8 cellular contexts compared by ENCODE assay signal in genomic region chr5:65721775-65722574, GRCh38. TPM values are rescaled to one million over a fixed set of nuclear protein-coding genes. Genes with fewer than 3 reads are reported as not detected.
DNase-seq lines count a peak whose midpoint lies in the region; TF ChIP-seq lines count a peak whose summit lies in the region.

TSS of gene NLN (plus strand) at chr5:65722205. CDS start at chr5:65722374, 169 bp downstream.
A gene with protein sequence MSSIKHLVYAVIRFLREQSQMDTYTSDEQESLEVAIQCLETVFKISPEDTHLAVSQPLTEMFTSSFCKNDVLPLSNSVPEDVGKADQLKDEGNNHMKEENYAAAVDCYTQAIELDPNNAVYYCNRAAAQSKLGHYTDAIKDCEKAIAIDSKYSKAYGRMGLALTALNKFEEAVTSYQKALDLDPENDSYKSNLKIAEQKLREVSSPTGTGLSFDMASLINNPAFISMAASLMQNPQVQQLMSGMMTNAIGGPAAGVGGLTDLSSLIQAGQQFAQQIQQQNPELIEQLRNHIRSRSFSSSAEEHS (minus strand): TSS chr5:65722109. CDS start chr5:65720807, 1,302 bp downstream.

- H3K27me3 ChIP-seq in GM06990 (replicated peaks; ENCODE audit: control insufficient read depth, insufficient read depth, low read length) (no peaks in the 10 kb centered on the region), H7 (ENCODE audit: control insufficient read depth, insufficient read depth, low read length) (no peaks in the 10 kb centered on the region), MG63 (no peaks in the 10 kb centered on the region), cardiac muscle cell (no peaks in the 10 kb centered on the region), transverse colon (no peaks in the 10 kb centered on the region)

- intact Hi-C loops in transverse colon (cut with DNase I; ENCODE audit: low total_unique reads) = no loop called here

- H3K36me3 ChIP-seq in GM06990 (ENCODE audit: control insufficient read depth, insufficient read depth, low read length) (no peaks in the 10 kb centered on the region), H7 (replicated peaks; ENCODE audit: control insufficient read depth, insufficient read depth, low read length) (peaks cover 2% of the 10 kb centered on the region), MG63 (peaks cover 41% of the 10 kb centered on the region), cardiac muscle cell (peaks cover 3% of the 10 kb centered on the region), transverse colon (no peaks in the 10 kb centered on the region)

- H3K4me1 ChIP-seq in cardiac muscle cell (ENCODE audit: low read depth) (no peaks in the 10 kb centered on the region), transverse colon (peaks cover 0 to 14% (median 3%) of the 10 kb centered on the region in 4 donors)

- H3K4me3 ChIP-seq in GM06990 (replicated peaks; ENCODE audit: low read depth, low read length) (peak within 1 kb of the TSS; percentile 88), H7 (ENCODE audit: insufficient read depth, low read depth, low read length) (peak within 1 kb of the TSS; percentile 66), MG63 (peak within 1 kb of the TSS; percentile 98), cardiac muscle cell (peak within 1 kb of the TSS; percentile 79), transverse colon (peak within 1 kb of the TSS; percentile 87 to 98 (median 89))

- DNase-seq in GM06990 (ENCODE audit: extremely low read depth, insufficient read length) = peak; percentile 86
- peak; percentile 97 for DNase-seq in H7
- peak; percentile 85 for DNase-seq in MG63
- DNase-seq in SW 1271 (lab: John Stamatoyannopoulos, UW) = peak; percentile 58 to 76
- DNase-seq in activated naive CD8-positive, alpha-beta T cell treated with anti-CD3 and anti-CD28 coated beads, Interleukin-2, amount 50 U/mL, for 16 hours (ENCODE audit: low read depth, low spot score) = peak; percentile 64
- DNase-seq in cardiac muscle cell (ENCODE audit: low read depth in 1 of 2, low spot score in 1 of 2) = peak; percentile 88 to 92
- DNase-seq in pons (ENCODE audit: low spot score) = peak; percentile 77
- DNase-seq in transverse colon = peak; percentile 91

- 0% methylated on average over 47 of the region's 92 CpGs; no CpG with 5 or more reads in 1 of the 2 donors for WGBS in transverse colon (ENCODE audit: low coverage in 1 of 2), 2 donors

- peak; percentile 18 for TF ChIP-seq POLR2A in transverse colon (IDR thresholded peaks at IDR 0.05)

- TF ChIP-seq EP300 in transverse colon (IDR thresholded peaks at IDR 0.05; ENCODE audit: low read depth) = no peak

- in situ Hi-C loops in transverse colon (cut with MboI; ENCODE audit: low pct_ligation_motif_present in 1 of 4, low pct_unique_long_range_greater_than_20kb in 1 of 4, low sequenced_read_pairs in 3 of 4) = no loop called here

- H3K27ac ChIP-seq in cardiac muscle cell (peak within 1 kb of the TSS; percentile 38), transverse colon (peak within 1 kb of the TSS; percentile 76 to 87 (median 84))

- TF ChIP-seq CTCF in GM06990 (IDR thresholded peaks at IDR 0.05; ENCODE audit: insufficient read depth, low read length, poor library complexity, severe bottlenecking) (no peak), cardiac muscle cell (IDR thresholded peaks at IDR 0.05; ENCODE audit: low read depth, low read length) (no peak), transverse colon (IDR thresholded peaks at IDR 0.05) (no peak)

- H3K9me3 ChIP-seq in MG63 (no peaks in the 10 kb centered on the region), cardiac muscle cell (ENCODE audit: low read depth) (no peaks in the 10 kb centered on the region), transverse colon (no peaks in the 10 kb centered on the region)

RNA-seq across cellular contexts. Expression of gene NLN, which starts in this region (rescaled TPM):
- 121 and 129 TPM in 2 replicates for total RNA-seq in H7 (2014; rRNA removed; shearing (Covaris generic))
- 47.8 and 64.6 TPM in 2 replicates for total RNA-seq in MG63 (2014; rRNA removed; shearing (Covaris generic); ENCODE audit: low replicate concordance)
- total RNA-seq in cardiac muscle cell (11.2 and 14.7 TPM in 2 replicates), transverse colon (10 to 100 TPM in 2 of 4 donors, 1 to 10 TPM in 2; 1.6 to 16.5 (median 9.0) TPM)
- polyA plus RNA-seq in cardiac muscle cell = 19.2 and 20.0 TPM in 2 replicates

RNA-seq across cellular contexts. Expression of the second gene that starts in this region (rescaled TPM):
- total RNA-seq in H7 (2014; rRNA removed; shearing (Covaris generic)) = 7.1 and 7.8 TPM in 2 replicates
- total RNA-seq in MG63 (2014; rRNA removed; shearing (Covaris generic); ENCODE audit: low replicate concordance) = 11.3 and 30.2 TPM in 2 replicates
- total RNA-seq in cardiac muscle cell = 5.9 and 7.4 TPM in 2 replicates
- 2.9 and 6.9 TPM in 2 replicates for polyA plus RNA-seq in cardiac muscle cell
- 1 to 10 TPM in 3 of 4 donors, under 1 TPM in 1; 0.37 to 9.2 (median 4.0) TPM for total RNA-seq in transverse colon

Comparison
In these comparisons a context has a peak if more than half of its experiments do, and no peak if none do; other contexts are left out.
1. Peak in every context shown above with its lines: DNase-seq, H3K4me3 ChIP-seq and H3K27ac ChIP-seq.